Comparison of ENCODE assay signal across 1 cellular context in the genomic region with DNA sequence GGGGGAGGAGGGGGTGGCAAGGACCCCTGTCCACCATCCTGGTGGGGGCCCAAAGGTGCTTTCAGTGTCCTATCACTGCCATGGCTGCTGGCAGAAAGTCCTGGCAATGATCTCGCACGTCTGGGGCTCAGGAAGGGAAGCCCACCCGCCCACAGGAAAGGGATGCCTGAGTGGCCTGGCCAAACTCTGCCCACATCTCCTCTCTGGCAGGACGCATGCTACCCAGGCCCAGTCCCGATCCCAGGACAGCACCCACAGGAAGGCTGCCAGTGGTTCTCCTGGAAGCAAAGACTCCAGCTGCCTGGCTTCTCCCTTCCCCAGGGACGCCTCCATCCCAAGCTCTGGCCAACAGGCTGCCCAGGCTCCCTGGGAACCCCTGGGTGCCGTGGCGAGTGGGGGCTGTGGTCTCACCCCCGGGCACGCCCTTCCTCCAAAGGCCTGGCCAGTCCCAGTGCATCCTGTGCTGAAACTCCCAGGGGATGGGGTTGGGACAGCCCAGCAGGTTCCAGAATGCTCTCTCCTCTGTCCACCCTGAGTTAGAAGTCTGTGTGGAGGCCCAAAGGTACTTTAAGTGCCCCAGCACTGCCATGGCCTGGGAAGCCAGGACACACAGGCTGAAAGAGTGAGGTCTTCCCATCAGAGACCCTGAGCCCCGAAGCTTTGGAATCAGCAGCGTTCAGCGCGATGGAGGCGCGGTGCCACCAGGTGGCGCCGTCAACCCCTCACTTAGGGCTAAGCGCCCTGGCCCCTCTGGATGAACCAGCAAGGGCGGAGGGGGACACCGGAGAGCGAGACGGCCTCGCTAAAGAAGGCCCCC.
A peak's percentile ranks its signal among the peaks of the same experiment; 100 is the strongest.
TF ChIP-seq lines count a peak whose summit lies in the region.

No MANE protein-coding gene starts in this region.

TF ChIP-seq in K562, 482 proteins besides CTCF, POLR2A, EP300 and RAD21 (continued from another document and continues in another):
- no peak for TF ChIP-seq AFF4 (CRISPR knock-in tag; IDR thresholded peaks at IDR 0.05)
- TF ChIP-seq CBX2 (IDR thresholded peaks at IDR 0.05; ENCODE audit: insufficient read depth, low read length, poor library complexity, severe bottlenecking), result no peak
- TF ChIP-seq HMG20B (CRISPR knock-in tag; IDR thresholded peaks at IDR 0.05), result no peak
- peak; percentile 75; the same call in 1 of the 2 replicates for TF ChIP-seq ZBTB7A (IDR thresholded peaks at IDR 0.05; ENCODE audit: borderline replicate concordance, control insufficient read depth, low read depth, low read length)
- TF ChIP-seq CEBPB (tag; IDR thresholded peaks at IDR 0.05), result no peak
- peak; percentile 59 for TF ChIP-seq CTBP1 (IDR thresholded peaks at IDR 0.05; ENCODE audit: borderline replicate concordance)
- TF ChIP-seq ZNF431 (CRISPR knock-in tag; IDR thresholded peaks at IDR 0.05), result no peak
- TF ChIP-seq TFAM (CRISPR knock-in tag; conservative IDR thresholded peaks at IDR 0.05), result no peak
- TF ChIP-seq MAFF (IDR thresholded peaks at IDR 0.05; ENCODE audit: low read length), result no peak
- peak; percentile 16 for TF ChIP-seq CTCFL (IDR thresholded peaks at IDR 0.05; ENCODE audit: borderline replicate concordance, insufficient read depth, low read depth, low read length, poor library complexity, severe bottlenecking)
- TF ChIP-seq, protein P1, sequence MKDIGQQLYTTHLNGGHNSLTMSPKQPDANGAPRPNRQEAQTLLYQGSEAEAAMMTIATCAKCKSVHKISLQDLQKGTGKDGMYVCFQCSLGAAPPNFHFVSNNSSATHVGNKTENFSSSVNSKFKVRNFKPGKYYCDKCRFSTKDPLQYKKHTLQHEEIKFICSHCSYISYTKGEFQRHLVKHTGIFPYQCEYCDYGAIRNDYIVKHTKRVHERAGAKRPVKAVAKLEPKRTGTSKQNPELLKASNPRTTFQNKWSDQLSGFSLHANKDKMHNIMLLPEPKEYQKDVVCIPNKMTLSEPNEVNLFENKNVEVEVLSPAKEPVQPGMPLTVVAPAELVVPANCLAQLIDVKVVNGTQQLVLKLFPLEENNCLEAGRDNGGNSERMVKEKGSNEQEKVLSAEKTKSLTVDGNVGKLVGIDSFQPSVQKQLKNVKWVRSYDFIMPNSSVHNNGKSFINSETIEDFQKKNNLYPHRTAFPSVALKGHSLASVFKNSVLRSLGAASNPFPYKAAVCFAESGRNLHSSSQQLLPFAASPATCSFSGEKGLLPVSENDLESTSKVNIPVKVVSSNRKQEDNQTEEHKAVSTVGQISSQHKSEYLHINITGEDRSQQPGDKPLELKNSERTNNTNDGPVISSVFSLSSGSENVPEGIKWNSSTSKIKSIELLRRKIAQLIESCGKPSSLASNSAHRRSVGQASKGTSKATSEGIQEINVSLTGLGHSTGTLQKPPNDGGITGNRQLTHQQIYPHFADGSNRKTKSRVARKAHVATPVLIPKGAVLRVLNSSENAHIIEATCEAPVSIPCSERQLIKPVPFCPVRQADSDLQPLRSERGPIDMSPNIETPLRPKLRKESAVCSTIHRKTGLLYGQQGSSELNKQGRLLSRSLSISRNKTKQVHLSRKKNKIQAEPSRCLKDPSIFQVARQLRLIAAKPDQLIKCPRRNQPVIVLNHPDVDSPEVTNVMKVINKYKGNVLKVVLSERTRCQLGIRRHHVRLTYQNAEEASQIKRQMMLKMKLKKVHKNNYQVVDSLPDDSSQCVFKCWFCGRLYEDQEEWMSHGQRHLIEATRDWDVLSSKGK (CRISPR knock-in tag; IDR thresholded peaks at IDR 0.05), result no peak
- no peak for TF ChIP-seq CSDE1 (IDR thresholded peaks at IDR 0.05)
- peak; percentile 39; the same call in 1 of the 2 replicates for TF ChIP-seq BHLHE40 (IDR thresholded peaks at IDR 0.05; ENCODE audit: low read length)
- no peak for TF ChIP-seq SMAD4 (CRISPR knock-in tag; conservative IDR thresholded peaks at IDR 0.05)
- TF ChIP-seq, protein P2, sequence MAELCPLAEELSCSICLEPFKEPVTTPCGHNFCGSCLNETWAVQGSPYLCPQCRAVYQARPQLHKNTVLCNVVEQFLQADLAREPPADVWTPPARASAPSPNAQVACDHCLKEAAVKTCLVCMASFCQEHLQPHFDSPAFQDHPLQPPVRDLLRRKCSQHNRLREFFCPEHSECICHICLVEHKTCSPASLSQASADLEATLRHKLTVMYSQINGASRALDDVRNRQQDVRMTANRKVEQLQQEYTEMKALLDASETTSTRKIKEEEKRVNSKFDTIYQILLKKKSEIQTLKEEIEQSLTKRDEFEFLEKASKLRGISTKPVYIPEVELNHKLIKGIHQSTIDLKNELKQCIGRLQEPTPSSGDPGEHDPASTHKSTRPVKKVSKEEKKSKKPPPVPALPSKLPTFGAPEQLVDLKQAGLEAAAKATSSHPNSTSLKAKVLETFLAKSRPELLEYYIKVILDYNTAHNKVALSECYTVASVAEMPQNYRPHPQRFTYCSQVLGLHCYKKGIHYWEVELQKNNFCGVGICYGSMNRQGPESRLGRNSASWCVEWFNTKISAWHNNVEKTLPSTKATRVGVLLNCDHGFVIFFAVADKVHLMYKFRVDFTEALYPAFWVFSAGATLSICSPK (IDR thresholded peaks at IDR 0.05; ENCODE audit: borderline replicate concordance), result no peak
- no peak for TF ChIP-seq XRCC3 (IDR thresholded peaks at IDR 0.05)
- no peak for TF ChIP-seq ATF7 (IDR thresholded peaks at IDR 0.05)
- no peak for TF ChIP-seq CHD7 (IDR thresholded peaks at IDR 0.05; ENCODE audit: low read depth, low read length)
- TF ChIP-seq NBN (IDR thresholded peaks at IDR 0.05; ENCODE audit: low read depth), result no peak
- TF ChIP-seq CXXC5 (CRISPR knock-in tag; IDR thresholded peaks at IDR 0.05), result peak; percentile 45; the same call in 1 of the 2 replicates
- no peak for TF ChIP-seq TSC22D4 (tag; IDR thresholded peaks at IDR 0.05)
- TF ChIP-seq PHB (CRISPR knock-in tag; IDR thresholded peaks at IDR 0.05), result no peak
- no peak for TF ChIP-seq ZFP1 (CRISPR knock-in tag; IDR thresholded peaks at IDR 0.05)
- TF ChIP-seq SRF (CRISPR knock-in tag; IDR thresholded peaks at IDR 0.05), result peak in 1 of 2 experiments; percentile 83; a peak in 1 of 4 replicates
- TF ChIP-seq, protein P3, sequence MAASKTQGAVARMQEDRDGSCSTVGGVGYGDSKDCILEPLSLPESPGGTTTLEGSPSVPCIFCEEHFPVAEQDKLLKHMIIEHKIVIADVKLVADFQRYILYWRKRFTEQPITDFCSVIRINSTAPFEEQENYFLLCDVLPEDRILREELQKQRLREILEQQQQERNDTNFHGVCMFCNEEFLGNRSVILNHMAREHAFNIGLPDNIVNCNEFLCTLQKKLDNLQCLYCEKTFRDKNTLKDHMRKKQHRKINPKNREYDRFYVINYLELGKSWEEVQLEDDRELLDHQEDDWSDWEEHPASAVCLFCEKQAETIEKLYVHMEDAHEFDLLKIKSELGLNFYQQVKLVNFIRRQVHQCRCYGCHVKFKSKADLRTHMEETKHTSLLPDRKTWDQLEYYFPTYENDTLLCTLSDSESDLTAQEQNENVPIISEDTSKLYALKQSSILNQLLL (CRISPR knock-in tag; IDR thresholded peaks at IDR 0.05; ENCODE audit: borderline replicate concordance), result no peak
- peak; percentile 40; the same call in 1 of the 2 replicates for TF ChIP-seq CREM (IDR thresholded peaks at IDR 0.05; ENCODE audit: low read depth)
- TF ChIP-seq ZNF444 (CRISPR knock-in tag; IDR thresholded peaks at IDR 0.05), result no peak
- no peak for TF ChIP-seq PPARD (CRISPR knock-in tag; IDR thresholded peaks at IDR 0.05)
- no peak for TF ChIP-seq POLR2H (tag; IDR thresholded peaks at IDR 0.05; ENCODE audit: low read depth)
